In the genomic region with DNA sequence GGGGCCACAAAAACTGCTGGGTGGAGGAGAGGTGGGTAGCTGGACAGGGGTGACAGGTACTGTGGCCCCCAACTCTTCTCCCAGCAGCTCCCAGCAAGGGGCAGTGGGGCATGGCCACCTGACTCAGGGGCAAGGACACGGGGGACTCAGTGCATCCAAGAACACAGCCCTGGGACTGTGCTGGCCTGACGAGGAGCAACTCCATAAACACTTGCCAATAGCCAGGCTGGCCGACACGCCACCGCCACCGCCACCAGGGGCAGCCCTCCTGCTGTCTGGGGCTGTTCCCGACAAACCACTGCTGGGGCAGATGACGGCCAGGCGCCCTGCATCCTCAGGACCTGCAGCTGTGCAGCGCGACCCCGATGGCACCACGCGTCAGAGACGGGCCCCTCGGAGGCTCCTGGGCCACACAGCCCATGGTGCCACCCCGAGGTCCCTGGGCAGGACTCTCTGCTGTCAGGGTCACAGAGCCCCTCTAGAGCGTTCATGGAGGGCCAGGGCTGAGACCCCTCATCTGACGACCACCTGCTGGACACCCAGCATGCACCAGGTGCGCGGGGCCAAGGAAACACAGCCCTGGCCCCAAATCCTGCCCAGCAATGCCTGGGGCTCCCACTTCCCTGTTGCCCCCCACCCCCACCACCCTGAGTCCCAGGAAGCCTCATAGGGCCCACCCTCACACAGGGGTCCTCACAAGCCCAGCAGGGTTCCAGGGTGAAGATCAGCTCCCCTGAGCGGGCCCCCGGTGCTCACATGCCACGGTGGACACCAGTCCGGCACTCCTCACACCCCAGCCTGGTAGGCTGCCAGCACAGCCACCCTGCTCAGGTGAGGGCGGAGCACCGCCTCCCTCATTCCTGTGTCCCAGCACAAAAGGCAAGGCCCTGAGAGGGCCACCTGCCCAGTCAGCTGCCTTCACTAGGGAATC, we compare ENCODE assay signal across 18 cellular contexts. TPM values are rescaled to one million over a fixed set of nuclear protein-coding genes. Genes with fewer than 3 reads are reported as not detected.
A peak's percentile ranks its signal among the peaks of the same experiment; 100 is the strongest.
DNase-seq lines count a peak whose midpoint lies in the region; ATAC-seq, FAIRE-seq and TF ChIP-seq lines count a peak whose summit lies in the region.
"Had no signal": no experiment of that assay in that cellular context is flagged by ENCODE, and none has a peak within 500 bp of the region (broad histone marks: within the 10 kb centered on the region; RNA-seq: fewer than 3 reads in every experiment).

No MANE protein-coding gene starts in this region.

- H3F3A ChIP-seq in GM23248 (ENCODE audit: insufficient read depth): no peaks in the 10 kb centered on the region

- H4K20me1 ChIP-seq in Karpas-422 (ENCODE audit: insufficient read depth, low read depth, low read length) (0 out of 2 replicates have a peak, but pooled peaks cover 7% of the 10 kb centered on the region), GM23248 (ENCODE audit: insufficient read depth) (0 out of 2 replicates have a peak, but pooled peaks cover 4% of the 10 kb centered on the region)

- H3K9me2 ChIP-seq in Karpas-422 (replicated peaks; ENCODE audit: insufficient read depth, low read length) (no peaks in the 10 kb centered on the region), GM23248 (ENCODE audit: insufficient read depth) (no peaks in the 10 kb centered on the region)

- TF ChIP-seq POLR2A in GM12892 (IDR thresholded peaks at IDR 0.05; ENCODE audit: low read depth, low read length): no peak

- DNase-seq in GM12892 (ENCODE audit: insufficient read length) (peak; percentile 1), Karpas-422 (peak; percentile 61), left ventricle myocardium superior (peak; percentile 24), posterior vena cava (ENCODE audit: low spot score) (peak; percentile 79), GM23248 (no peak), HPDE6-E6E7 (ENCODE audit: extremely low spot score) (no peak)
- DNase-seq: activated CD8-positive, alpha-beta memory T cell treated with anti-CD3 and anti-CD28 coated beads for 24 hours; activated gamma-delta T cell treated with Interleukin-2 at 50 U/mL for 16 hours; colonic mucosa; erythroblast; NCI-H187 treated with DMSO at 0.1 percent for 48 hours; NCI-H524; SW 1271 had no signal

- H3K4me3 ChIP-seq in Karpas-422 (ENCODE audit: low read length) (no peak overlapping the region), GM23248 (no peak overlapping the region)
- H3K4me3 ChIP-seq: colonic mucosa, mucosa of descending colon had no signal

- H3K36me3 ChIP-seq in Karpas-422 (ENCODE audit: insufficient read depth, low read length) (no peaks in the 10 kb centered on the region), GM23248 (ENCODE audit: low read depth) (no peaks in the 10 kb centered on the region)
- H3K36me3 ChIP-seq: colonic mucosa had no signal

- H3K4me1 ChIP-seq in Karpas-422 (ENCODE audit: low read length) (peaks cover 28% of the 10 kb centered on the region), GM23248 (ENCODE audit: insufficient read depth) (no peaks in the 10 kb centered on the region)
- H3K4me1 ChIP-seq: colonic mucosa had no signal

- intact Hi-C loops in left ventricle myocardium superior (cut with micrococcal nuclease) (no loop called here), posterior vena cava (cut with DNase I) (no loop called here)

- H3K27me3 ChIP-seq in Karpas-422 (ENCODE audit: low read length) (no peaks in the 10 kb centered on the region), GM23248 (replicated peaks; ENCODE audit: insufficient read depth) (no peaks in the 10 kb centered on the region)
- H3K27me3 ChIP-seq: colonic mucosa had no signal

- H3K79me2 ChIP-seq in Karpas-422 (ENCODE audit: low read length) (no peaks in the 10 kb centered on the region), GM23248 (ENCODE audit: insufficient read depth) (peaks cover 57% of the 10 kb centered on the region)

- ATAC-seq in left ventricle myocardium superior (no peak), HG03565 (IDR thresholded peaks at IDR 0.05; ENCODE audit: unreplicated experiment) (no peak)
- ATAC-seq: mucosa of descending colon had no signal

- H2AFZ ChIP-seq in Karpas-422 (ENCODE audit: low read length): no peak overlapping the region
- H2AFZ ChIP-seq in GM23248: no peak overlapping the region

- H3K9ac ChIP-seq in Karpas-422 (ENCODE audit: low read length) (no peak overlapping the region), GM23248 (no peak overlapping the region)

- 96 to 97% methylated on average over 26 to 27 of the region's 27 CpGs for WGBS in GM23248 (ENCODE audit: low coverage in 1 of 2, low lambda C conversion rate in 2 of 2, missing lambda C conversion rate in 2 of 2), 2 experiments

- H3K9me3 ChIP-seq in Karpas-422 (ENCODE audit: low read length): no peaks in the 10 kb centered on the region; the same call in 1 of the 2 replicates
- H3K9me3 ChIP-seq in GM23248 (ENCODE audit: low read depth): no peaks in the 10 kb centered on the region
- H3K9me3 ChIP-seq: colonic mucosa, mucosa of descending colon had no signal

- H3K4me2 ChIP-seq in Karpas-422 (ENCODE audit: low read depth, low read length, poor library complexity, severe bottlenecking) (no peak overlapping the region), GM23248 (ENCODE audit: unreplicated experiment) (no peak overlapping the region)

- no peak for FAIRE-seq in GM12892 (lab: Jason Lieb, UNC)
- FAIRE-seq: astrocyte, RCC 7860 had no signal

- H3K27ac ChIP-seq in Karpas-422 (ENCODE audit: low read length) (no peak overlapping the region), GM23248 (no peak overlapping the region)
- H3K27ac ChIP-seq: colonic mucosa, HL-60 had no signal

- in situ Hi-C loops in GM23248 (cut with MboI): no loop called here

RNA-seq across cellular contexts. Expression of a gene that starts 56.0 kb away (rescaled TPM):
- 28.2 TPM for polyA plus RNA-seq in GM12892 (2012; ENCODE audit: missing spikeins)
- total RNA-seq in Karpas-422 (2014; rRNA removed; shearing (Covaris generic); ENCODE audit: low replicate concordance): 32.1 and 56.9 TPM in 2 replicates
- total RNA-seq in left ventricle myocardium superior: 116 TPM
- 10 to 100 TPM; 32.7 to 34.1 TPM for total RNA-seq in posterior vena cava
- 45.9 and 54.3 TPM in 2 replicates for total RNA-seq in GM23248 (2014; rRNA removed; shearing (Covaris generic))
- polyA plus RNA-seq in GM23248 (2016; fragmentation: Nextera tagmentation; extraction: Ambion mirVana): 29.3 and 29.4 TPM in 2 replicates

Comparison
In these comparisons a context has a peak if more than half of its experiments do, and no peak if none do; other contexts are left out.
1. DNase-seq: peak in GM12892 (single experiment), Karpas-422 (single experiment), left ventricle myocardium superior (single experiment) and posterior vena cava (single experiment); none in GM23248 (single experiment) and HPDE6-E6E7 (single experiment).